Comparison of ENCODE assay signal across 14 cellular contexts in genomic region chr9:92723801-92724323, GRCh38. TPM values are rescaled to one million over a fixed set of nuclear protein-coding genes. Genes with fewer than 3 reads are reported as not detected.
DNase-seq lines count a peak whose midpoint lies in the region; ATAC-seq, FAIRE-seq and TF ChIP-seq lines count a peak whose summit lies in the region.
"Had no signal": no experiment of that assay in that cellular context is flagged by ENCODE, and none has a peak within 500 bp of the region (broad histone marks: within the 10 kb centered on the region; RNA-seq: fewer than 3 reads in every experiment).

No MANE protein-coding gene starts in this region.

- H3K79me2 ChIP-seq in SU-DHL-6 (ENCODE audit: insufficient read depth, low read length) = peaks cover 16% of the 10 kb centered on the region; the same call in 1 of the 2 replicates

- H3K4me1 Mint-ChIP-seq in stimulated activated effector memory CD8-positive, alpha-beta T cell treated with anti-CD3 and anti-CD28 coated beads, Interleukin-12 subunit alpha, Interleukin-12 subunit beta, amount 100 ng/mL, for 72 hours = peaks cover 25% of the 10 kb centered on the region

- H3K9me3 ChIP-seq in SU-DHL-6 (ENCODE audit: insufficient read depth, low read length) (no peaks in the 10 kb centered on the region), WERI-Rb-1 (ENCODE audit: severe bottlenecking) (no peaks in the 10 kb centered on the region)
- H3K9me3 ChIP-seq: tibial artery had no signal

- FAIRE-seq in GM12891 (lab: Jason Lieb, UNC) = peak; percentile 40
- FAIRE-seq: RCC 7860 had no signal

- no peak for TF ChIP-seq POLR2A in GM12891 (IDR thresholded peaks at IDR 0.05; ENCODE audit: low read depth, low read length)

- H3K4me3 Mint-ChIP-seq in stimulated activated effector memory CD8-positive, alpha-beta T cell treated with anti-CD3 and anti-CD28 coated beads, Interleukin-12 subunit alpha, Interleukin-12 subunit beta, amount 100 ng/mL, for 72 hours = no peak overlapping the region
- H3K4me3 Mint-ChIP-seq: CD14-positive monocyte had no signal

- H3K27ac Mint-ChIP-seq in stimulated activated effector memory CD8-positive, alpha-beta T cell treated with anti-CD3 and anti-CD28 coated beads, Interleukin-12 subunit alpha, Interleukin-12 subunit beta, amount 100 ng/mL, for 72 hours = peak overlapping the region; percentile 78

- H3K4me3 ChIP-seq in SU-DHL-6 (ENCODE audit: insufficient read depth, low read length, poor library complexity, severe bottlenecking) = no peak overlapping the region
- no peak overlapping the region for H3K4me3 ChIP-seq in WERI-Rb-1 (ENCODE audit: low read depth, low read length)
- H3K4me3 ChIP-seq: tibial artery had no signal

- H3K36me3 ChIP-seq in SU-DHL-6 (ENCODE audit: low read length) = peaks cover 9% of the 10 kb centered on the region; the same call in 1 of the 2 replicates
- H3K36me3 ChIP-seq in WERI-Rb-1 = peaks cover 76% of the 10 kb centered on the region

- H3K9me3 Mint-ChIP-seq in stimulated activated effector memory CD8-positive, alpha-beta T cell treated with anti-CD3 and anti-CD28 coated beads, Interleukin-12 subunit alpha, Interleukin-12 subunit beta, amount 100 ng/mL, for 72 hours = no peaks in the 10 kb centered on the region
- H3K9me3 Mint-ChIP-seq: CD14-positive monocyte had no signal

- ATAC-seq in foreskin keratinocyte = no peak
- ATAC-seq in stimulated activated effector memory CD8-positive, alpha-beta T cell treated with anti-CD3 and anti-CD28 coated beads, Interleukin-12 subunit alpha, Interleukin-12 subunit beta, amount 100 ng/mL, for 72 hours = no peak

- TF ChIP-seq CTCF in SU-DHL-6 (IDR thresholded peaks at IDR 0.05; ENCODE audit: insufficient read depth, low read length, poor library complexity, severe bottlenecking) (no peak), foreskin keratinocyte (conservative IDR thresholded peaks at IDR 0.05) (no peak), WERI-Rb-1 (IDR thresholded peaks at IDR 0.05; ENCODE audit: low read depth, low read length) (no peak)

- peak overlapping the region; percentile 24; the same call in 1 of the 2 replicates for H3K9ac ChIP-seq in SU-DHL-6 (ENCODE audit: low read length)

- peak overlapping the region; percentile 87 for H3K27ac ChIP-seq in SU-DHL-6 (ENCODE audit: low read depth, low read length)
- peak overlapping the region; percentile 90 for H3K27ac ChIP-seq in foreskin keratinocyte
- H3K27ac ChIP-seq in WERI-Rb-1 = no peak overlapping the region
- H3K27ac ChIP-seq: brain microvascular endothelial cell, HL-60, tibial artery had no signal

- H3K27me3 ChIP-seq in SU-DHL-6 (ENCODE audit: low read length) = no peaks in the 10 kb centered on the region
- H3K27me3 ChIP-seq in foreskin keratinocyte = no peaks in the 10 kb centered on the region
- no peaks in the 10 kb centered on the region for H3K27me3 ChIP-seq in WERI-Rb-1 (ENCODE audit: insufficient read depth, low read depth, severe bottlenecking)
- H3K27me3 ChIP-seq: brain microvascular endothelial cell, tibial artery had no signal

- H3K9me2 ChIP-seq in SU-DHL-6 (replicated peaks; ENCODE audit: insufficient read depth, low read length) = no peaks in the 10 kb centered on the region

- DNase-seq in GM12891 (ENCODE audit: insufficient read length, low spot score) (no peak), foreskin keratinocyte (no peak), WERI-Rb-1 (no peak), H4 (ENCODE audit: low spot score) (no peak), NCI-H526 treated with DMSO at 0.1 percent for 48 hours (lab: John Stamatoyannopoulos, UW) (no peak)
- no peak for DNase-seq in stimulated activated effector memory CD8-positive, alpha-beta T cell treated with anti-CD3 and anti-CD28 coated beads, Interleukin-12 subunit alpha, Interleukin-12 subunit beta, amount 100 ng/mL, for 72 hours (ENCODE audit: low spot score in 2 of 2)
- DNase-seq: brain microvascular endothelial cell; effector CD4-positive, alpha-beta T cell; NCI-H146; tibial artery had no signal

- H2AFZ ChIP-seq in SU-DHL-6 (ENCODE audit: low read depth, low read length, severe bottlenecking) = no peak overlapping the region

- H3K36me3 Mint-ChIP-seq in stimulated activated effector memory CD8-positive, alpha-beta T cell treated with anti-CD3 and anti-CD28 coated beads, Interleukin-12 subunit alpha, Interleukin-12 subunit beta, amount 100 ng/mL, for 72 hours = peaks cover 34% of the 10 kb centered on the region

- peaks cover 41% of the 10 kb centered on the region for H3F3A ChIP-seq in SU-DHL-6 (ENCODE audit: insufficient read depth)

- peaks cover 27% of the 10 kb centered on the region for H3K4me1 ChIP-seq in foreskin keratinocyte
- H3K4me1 ChIP-seq: tibial artery had no signal

- peak overlapping the region; percentile 46 for H3K4me2 ChIP-seq in SU-DHL-6 (ENCODE audit: low read depth, low read length, poor library complexity, severe bottlenecking)

- peaks cover 5% of the 10 kb centered on the region; the same call in 1 of the 2 replicates for H4K20me1 ChIP-seq in SU-DHL-6 (ENCODE audit: low read depth, low read length)

TF ChIP-seq in GM12891, 5 proteins besides CTCF, POLR2A, EP300 and RAD21:
- TF ChIP-seq PAX5 (IDR thresholded peaks at IDR 0.05; ENCODE audit: insufficient read depth, low read length, severe bottlenecking) = no peak
- no peak for TF ChIP-seq POLR2AphosphoS5 (IDR thresholded peaks at IDR 0.05; ENCODE audit: low read depth, low read length)

RNA-seq across cellular contexts. Expression of gene BICD2, which starts 40.8 kb away (rescaled TPM):
- polyA plus RNA-seq in GM12891 (2012; ENCODE audit: low read depth, missing spikeins) = 7.6 TPM
- total RNA-seq in foreskin keratinocyte = 60.0 and 66.3 TPM in 2 replicates
- polyA plus RNA-seq in foreskin keratinocyte = 19.3 and 24.2 TPM in 2 replicates
- 18.3 and 24.3 TPM in 2 replicates for total RNA-seq in H4 (2014; rRNA removed; shearing (Covaris generic))

RNA-seq across cellular contexts. Expression of gene IPPK, which starts 53.9 kb away (rescaled TPM):
- 5.0 TPM for polyA plus RNA-seq in GM12891 (2012; ENCODE audit: low read depth, missing spikeins)
- 16.7 and 17.1 TPM in 2 replicates for total RNA-seq in foreskin keratinocyte
- polyA plus RNA-seq in foreskin keratinocyte = 10.4 and 12.9 TPM in 2 replicates
- 6.1 and 12.8 TPM in 2 replicates for total RNA-seq in H4 (2014; rRNA removed; shearing (Covaris generic))
